11 cellular contexts compared by ENCODE assay signal in genomic region chr7:155371331-155371883, GRCh38.
"Had no signal": no experiment of that assay in that cellular context is flagged by ENCODE, and none has a peak within 500 bp of the region (broad histone marks: within the 10 kb centered on the region; RNA-seq: fewer than 3 reads in every experiment).

No MANE protein-coding gene starts in this region.

- H3K9me3 ChIP-seq: pancreas, tibial artery had no signal

- H3K27ac ChIP-seq: hepatocyte, pancreas, skin epidermis, tibial artery had no signal

- H3K36me3 ChIP-seq: pancreas, tibial artery had no signal

- DNase-seq: activated B cell treated with CpG ODN at 0.5 μM for 24 hours; activated CD4-positive, alpha-beta T cell treated with anti-CD3 and anti-CD28 coated beads, Interleukin-2, amount 50 U/mL, for 1 hour; amniotic stem cell; dermis blood vessel endothelial cell; left colon; nephron progenitor cell; T-cell had no signal

- ATAC-seq: T-cell had no signal

- H3K79me2 ChIP-seq: hepatocyte had no signal

- H3K4me3 ChIP-seq: hepatocyte, skin epidermis had no signal
